8 cellular contexts compared by ENCODE assay signal in the genomic region with DNA sequence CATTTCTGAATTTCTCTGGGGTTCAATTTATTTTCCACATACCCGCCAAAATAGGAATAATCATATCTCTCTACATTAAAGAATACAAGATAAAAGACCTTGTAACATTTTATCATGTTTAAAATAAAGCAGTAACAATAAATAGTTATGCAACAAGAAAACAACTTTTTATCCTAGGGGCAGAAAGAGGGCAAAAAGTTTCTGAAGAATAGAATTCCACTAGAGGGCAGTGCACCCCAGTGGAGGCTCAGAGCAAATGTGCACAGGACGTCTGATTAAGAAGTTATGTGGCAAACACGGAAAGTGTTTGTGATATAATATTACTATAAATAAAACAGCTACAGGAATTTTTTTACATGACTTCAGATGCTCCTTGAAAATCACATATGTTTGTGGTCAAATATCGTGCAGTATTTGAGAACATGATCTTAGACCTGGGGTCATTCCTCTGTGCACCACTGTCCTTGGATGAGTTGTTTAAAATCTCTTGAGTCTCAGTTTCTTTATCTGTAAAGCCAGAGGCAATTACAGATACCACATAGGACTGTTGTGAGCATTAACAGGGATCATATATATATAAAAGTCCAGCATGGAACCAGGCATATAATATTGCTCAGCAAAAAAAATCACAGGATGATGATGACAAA. TPM values are rescaled to one million over a fixed set of nuclear protein-coding genes. Genes with fewer than 3 reads are reported as not detected.
A peak's percentile ranks its signal among the peaks of the same experiment; 100 is the strongest.
DNase-seq lines count a peak whose midpoint lies in the region; ATAC-seq and TF ChIP-seq lines count a peak whose summit lies in the region.

No MANE protein-coding gene starts in this region.

- no peaks in the 10 kb centered on the region for H3K4me1 ChIP-seq in body of pancreas

- no peaks in the 10 kb centered on the region for H3K9me3 ChIP-seq in body of pancreas

- no peaks in the 10 kb centered on the region for H3K36me3 ChIP-seq in body of pancreas (replicated peaks in 1 of 2; ENCODE audit: insufficient read depth in 1 of 2, low read depth in 2 of 2)

- no peaks in the 10 kb centered on the region for H3K36me3 Mint-ChIP-seq in T-cell
- H3K36me3 Mint-ChIP-seq in immature natural killer cell, result no peaks in the 10 kb centered on the region

- peak; percentile 57 to 93 (median 81) for TF ChIP-seq CTCF in body of pancreas (IDR thresholded peaks at IDR 0.05)

- H3K27me3 Mint-ChIP-seq in T-cell (peaks cover 13 to 20% of the 10 kb centered on the region in 2 donors), immature natural killer cell (ENCODE audit: low read depth in 3 of 3) (peaks cover 0 to 6% (median 3%) of the 10 kb centered on the region in 3 donors)

- no peak overlapping the region for H3K27ac ChIP-seq in body of pancreas

- no peak overlapping the region for H3K4me3 ChIP-seq in body of pancreas

- ATAC-seq in HG02571 (IDR thresholded peaks at IDR 0.05; ENCODE audit: unreplicated experiment) (peak; percentile 73), T-cell (replicated peaks in 1 of 4) (peak; percentile 57 to 81 (median 66)), body of pancreas (peak; percentile 74)

- CTCF ChIA-PET in T-cell (lab: Charles Lee), result interaction anchor here (0.6 to 3.5 kb wide), 17 partner anchors 12 to 1924 kb away, joined by 3 to 27 read pairs (median 3); partner anchors contain the start of genes ATP2C1 (in 2 of the 2) and PIK3R4 (in 1 of the 2)

- peak; percentile 13 for DNase-seq in NK-92 treated with Interleukin-12 subunit alpha and Interleukin-12 subunit beta, amount 100 ng/mL, for 24 hours (lab: John Stamatoyannopoulos, UW)
- DNase-seq in NK-92 (lab: John Stamatoyannopoulos, UW; ENCODE audit: unreplicated experiment) (no peak), NCI-H1694 (lab: John Stamatoyannopoulos, UW) (peak; percentile 53), T-cell (peak in 30 of 34 experiments; percentile 12 to 55 (median 37)), body of pancreas (peak; percentile 55 to 65 (median 59)), immature natural killer cell (peak; percentile 34 to 52 (median 47))
- DNase-seq in stimulated activated CD4-positive, alpha-beta T cell treated with anti-CD3 and anti-CD28 coated beads, Interleukin-4, amount 100 ng/mL, for 1 hour, result peak; percentile 42

- intact Hi-C loops in body of pancreas (cut with DNase I), result loop anchor here (5.0 kb wide), 1 partner anchor 132 kb away; the partner anchor contains the start of gene ATP2C1

- no peaks in the 10 kb centered on the region for H3K27me3 ChIP-seq in body of pancreas

- H3K4me1 Mint-ChIP-seq in T-cell (no peaks in the 10 kb centered on the region), immature natural killer cell (peaks cover 0 to 4% of the 10 kb centered on the region in 2 donors)

- 1 to 2% methylated on average over 4 of the region's 4 CpGs for WGBS in body of pancreas, 2 donors

- TF ChIP-seq POLR2A in body of pancreas (IDR thresholded peaks at IDR 0.05), result no peak

- no peaks in the 10 kb centered on the region for H3K9me3 Mint-ChIP-seq in T-cell
- H3K9me3 Mint-ChIP-seq in immature natural killer cell, result no peaks in the 10 kb centered on the region

- H3K4me3 Mint-ChIP-seq in T-cell (no peak overlapping the region), immature natural killer cell (no peak overlapping the region)

- POLR2A ChIA-PET in T-cell (lab: Charles Lee), result interaction anchor here (0.8 to 1.2 kb wide), 2 partner anchors 12 to 1881 kb away, joined by 3 to 9 read pairs; no protein-coding TSS in a partner anchor

- H3K27ac Mint-ChIP-seq in T-cell, result no peak overlapping the region
- no peak overlapping the region for H3K27ac Mint-ChIP-seq in immature natural killer cell

RNA-seq across cellular contexts. Expression of gene PIK3R4, which starts 13.2 kb away (rescaled TPM):
- total RNA-seq in T-cell (10 to 100 TPM; 14.4 to 30.7 (median 26.0) TPM), body of pancreas (10 to 100 TPM; 20.8 to 28.0 TPM)
- 10 to 100 TPM in 2 of 3 donors, 1 to 10 TPM in 1; 8.3 to 26.3 (median 26.0) TPM for polyA plus RNA-seq in immature natural killer cell
